ENCODE assay signal across 24 cellular contexts in genomic region chr7:73447121-73447520, GRCh38. TPM values are rescaled to one million over a fixed set of nuclear protein-coding genes. Genes with fewer than 3 reads are reported as not detected.
"Had no signal": no experiment of that assay in that cellular context is flagged by ENCODE, and none has a peak within 500 bp of the region (broad histone marks: within the 10 kb centered on the region; RNA-seq: fewer than 3 reads in every experiment).

No MANE protein-coding gene starts in this region.

- H3K27me3 ChIP-seq: brain microvascular endothelial cell, colonic mucosa, esophagus squamous epithelium, gastrocnemius medialis, left lung, SJCRH30, upper lobe of left lung had no signal

- H3K4me3 Mint-ChIP-seq: activated naive CD4-positive, alpha-beta T cell treated with anti-CD3 and anti-CD28 coated beads for 36 hours; central memory CD8-positive, alpha-beta T cell; nephron progenitor cell; stimulated activated memory B cell treated with anti-CD40 and anti-IgM and Interleukin-4, amounts not matched to agents 10 μg/mL and 1 μg/mL and 100 μg/mL, for 72 hours; T-cell; T-helper 2 cell treated with Interferon-gamma antibody and Interleukin-4, amounts not matched to agents 5 μg/mL and 100 μg/mL, for 36 hours had no signal

- H3K27ac ChIP-seq: brain microvascular endothelial cell, colonic mucosa, esophagus squamous epithelium, left lung, SJCRH30, upper lobe of left lung, WERI-Rb-1 had no signal

- H3K4me1 Mint-ChIP-seq: nephron progenitor cell; stimulated activated memory B cell treated with anti-CD40 and anti-IgM and Interleukin-4, amounts not matched to agents 10 μg/mL and 1 μg/mL and 100 μg/mL, for 72 hours had no signal

- H3K4me1 ChIP-seq: colonic mucosa, SJCRH30 had no signal

- H3K4me3 ChIP-seq: colonic mucosa, esophagus squamous epithelium, gastrocnemius medialis, left lung, lung, SJCRH30, upper lobe of left lung had no signal

- H3K9me3 Mint-ChIP-seq: activated naive CD4-positive, alpha-beta T cell treated with anti-CD3 and anti-CD28 coated beads for 36 hours; central memory CD8-positive, alpha-beta T cell; nephron progenitor cell; stimulated activated memory B cell treated with anti-CD40 and anti-IgM and Interleukin-4, amounts not matched to agents 10 μg/mL and 1 μg/mL and 100 μg/mL, for 72 hours; T-cell; T-helper 2 cell treated with Interferon-gamma antibody and Interleukin-4, amounts not matched to agents 5 μg/mL and 100 μg/mL, for 36 hours had no signal

- H3K27me3 Mint-ChIP-seq: central memory CD8-positive, alpha-beta T cell; stimulated activated memory B cell treated with anti-CD40 and anti-IgM and Interleukin-4, amounts not matched to agents 10 μg/mL and 1 μg/mL and 100 μg/mL, for 72 hours; T-cell had no signal

- DNase-seq: activated CD4-positive, alpha-beta T cell treated with anti-CD3 and anti-CD28 coated beads, Interleukin-2, amount 50 U/mL, for 1 hour; activated CD4-positive, CD25-positive, alpha-beta regulatory T cell treated with anti-CD3 and anti-CD28 coated beads, Interleukin-2, amount 50 U/mL, for 72 hours; activated CD8-positive, alpha-beta memory T cell treated with anti-CD3 and anti-CD28 coated beads for 24 hours; activated naive CD4-positive, alpha-beta T cell treated with anti-CD3 and anti-CD28 coated beads for 36 hours; aorta; brain microvascular endothelial cell; colonic mucosa; esophagus squamous epithelium; gastrocnemius medialis; hippocampal formation; kidney glomerular epithelial cell; left lung; nephron progenitor cell; SJCRH30; small intestine; stimulated activated CD4-positive, alpha-beta T cell treated with anti-CD3 and anti-CD28 coated beads, Interleukin-2, amount 100 ng/mL, for 24 hours; T-cell; upper lobe of left lung; WERI-Rb-1 had no signal

- H3K9me3 ChIP-seq: colonic mucosa, esophagus squamous epithelium, gastrocnemius medialis, left lung, SJCRH30, upper lobe of left lung had no signal

- H3K27ac Mint-ChIP-seq: activated naive CD4-positive, alpha-beta T cell treated with anti-CD3 and anti-CD28 coated beads for 36 hours; nephron progenitor cell; stimulated activated memory B cell treated with anti-CD40 and anti-IgM and Interleukin-4, amounts not matched to agents 10 μg/mL and 1 μg/mL and 100 μg/mL, for 72 hours; T-helper 2 cell treated with Interferon-gamma antibody and Interleukin-4, amounts not matched to agents 5 μg/mL and 100 μg/mL, for 36 hours had no signal

- ATAC-seq: gastrocnemius medialis; left lung; sciatic nerve; stimulated activated memory B cell treated with anti-CD40 and anti-IgM and Interleukin-4, amounts not matched to agents 10 μg/mL and 1 μg/mL and 100 μg/mL, for 72 hours; T-cell had no signal

RNA-seq across cellular contexts. Expression of gene FZD9, which starts 13.5 kb away (rescaled TPM):
- total RNA-seq: SJCRH30 had no signal
